In the genomic region with DNA sequence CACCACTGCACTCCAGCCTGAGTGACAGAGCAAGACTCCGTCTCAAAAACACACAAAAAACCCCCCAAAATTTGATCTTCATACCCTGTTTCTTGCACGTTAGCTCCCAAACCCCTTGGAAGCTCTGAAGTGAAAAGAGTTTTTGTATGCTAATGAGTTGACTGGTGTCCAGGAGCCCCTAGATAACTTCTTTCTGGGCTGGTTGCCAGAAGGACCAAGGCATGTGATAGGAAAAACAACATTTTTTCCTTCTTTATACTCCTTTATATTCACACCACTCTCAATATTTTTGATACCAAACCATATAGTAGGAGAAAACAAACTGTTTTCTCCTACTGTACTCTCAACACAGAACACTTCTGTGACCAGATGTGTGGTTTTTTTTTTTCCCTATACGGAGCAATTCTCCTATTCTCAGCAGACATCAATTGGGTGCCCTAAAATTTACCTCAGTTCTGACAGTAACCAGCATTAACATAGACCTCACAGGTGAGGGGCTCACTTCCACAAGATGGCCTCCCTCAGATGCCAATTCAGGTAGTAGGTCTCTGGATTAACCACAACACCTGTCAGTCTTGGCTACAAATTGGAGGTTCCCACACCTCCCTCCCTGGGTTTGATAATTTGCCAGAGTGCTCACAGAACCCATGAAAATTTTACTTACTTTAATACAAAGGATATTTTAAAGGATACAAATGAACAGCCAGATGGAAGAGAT, we compare ENCODE assay signal across 15 cellular contexts. TPM values are rescaled to one million over a fixed set of nuclear protein-coding genes. Genes with fewer than 3 reads are reported as not detected.
A peak's percentile ranks its signal among the peaks of the same experiment; 100 is the strongest.
DNase-seq lines count a peak whose midpoint lies in the region; ATAC-seq and TF ChIP-seq lines count a peak whose summit lies in the region.
"Had no signal": no experiment of that assay in that cellular context is flagged by ENCODE, and none has a peak within 500 bp of the region (broad histone marks: within the 10 kb centered on the region; RNA-seq: fewer than 3 reads in every experiment).

No MANE protein-coding gene starts in this region.

- H3K27ac ChIP-seq in HCT116 (ENCODE audit: low read depth, low read length) = no peak overlapping the region
- no peak overlapping the region for H3K27ac ChIP-seq in SK-N-SH (ENCODE audit: low read depth in 2 of 2, low read length in 1 of 2)
- peak overlapping the region; percentile 40 for H3K27ac ChIP-seq in psoas muscle
- H3K27ac ChIP-seq: left lung, Peyer's patch had no signal

- no peak for ATAC-seq in HCT116
- ATAC-seq in psoas muscle = no peak
- ATAC-seq in activated naive CD8-positive, alpha-beta T cell treated with anti-CD3 and anti-CD28 coated beads, Interleukin-2, amount 50 U/mL, for 24 hours = no peak

- intact Hi-C loops in HCT116 (cut with micrococcal nuclease) (no loop called here), psoas muscle (cut with DNase I) (no loop called here)

- no peaks in the 10 kb centered on the region for H3K36me3 Mint-ChIP-seq in activated naive CD8-positive, alpha-beta T cell treated with anti-CD3 and anti-CD28 coated beads, Interleukin-2, amount 50 U/mL, for 24 hours (ENCODE audit: low read depth)

- H3K27me3 Mint-ChIP-seq in activated naive CD8-positive, alpha-beta T cell treated with anti-CD3 and anti-CD28 coated beads, Interleukin-2, amount 50 U/mL, for 24 hours = no peaks in the 10 kb centered on the region
- H3K27me3 Mint-ChIP-seq: activated T-cell treated with anti-CD3 and anti-CD28 coated beads, Interleukin-2, amount 50 U/mL, for 24 hours had no signal

- H3K9me3 Mint-ChIP-seq in activated naive CD8-positive, alpha-beta T cell treated with anti-CD3 and anti-CD28 coated beads, Interleukin-2, amount 50 U/mL, for 24 hours = no peaks in the 10 kb centered on the region
- H3K9me3 Mint-ChIP-seq: activated T-cell treated with anti-CD3 and anti-CD28 coated beads, Interleukin-2, amount 50 U/mL, for 24 hours had no signal

- RAD21 ChIA-PET in HCT116 (lab: Charles Lee; ENCODE audit: low non-redundant PET in 1 of 2, low total read pairs in 2 of 2, uncharacterized antibody in 2 of 2, unreplicated experiment in 2 of 2) = no interaction called here

- H3K4me3 ChIP-seq in HCT116 (replicated peaks in 1 of 2; ENCODE audit: low read depth in 1 of 2, low read length in 2 of 2) = no peak overlapping the region
- no peak overlapping the region for H3K4me3 ChIP-seq in SK-N-SH (ENCODE audit: low read depth in 2 of 2, low read length in 1 of 2)
- H3K4me3 ChIP-seq in fibroblast of villous mesenchyme (ENCODE audit: low read depth, low read length) = no peak overlapping the region
- no peak overlapping the region for H3K4me3 ChIP-seq in psoas muscle
- H3K4me3 ChIP-seq: left lung, Peyer's patch had no signal

- peaks cover 4% of the 10 kb centered on the region for H3F3A ChIP-seq in SK-N-SH (replicated peaks; ENCODE audit: insufficient read depth)

- TF ChIP-seq RAD21 in HCT116 (IDR thresholded peaks at IDR 0.05; ENCODE audit: low read depth) = no peak
- TF ChIP-seq RAD21 in SK-N-SH (IDR thresholded peaks at IDR 0.05; ENCODE audit: low read length) = no peak

- peaks cover 3% of the 10 kb centered on the region for H3K4me1 Mint-ChIP-seq in activated naive CD8-positive, alpha-beta T cell treated with anti-CD3 and anti-CD28 coated beads, Interleukin-2, amount 50 U/mL, for 24 hours

- no peak overlapping the region for H3K27ac Mint-ChIP-seq in activated naive CD8-positive, alpha-beta T cell treated with anti-CD3 and anti-CD28 coated beads, Interleukin-2, amount 50 U/mL, for 24 hours
- H3K27ac Mint-ChIP-seq: activated T-cell treated with anti-CD3 and anti-CD28 coated beads, Interleukin-2, amount 50 U/mL, for 24 hours had no signal

- no peaks in the 10 kb centered on the region for H3K9me2 ChIP-seq in HCT116 (ENCODE audit: insufficient read depth)
- H3K9me2 ChIP-seq in SK-N-SH = no peaks in the 10 kb centered on the region

- no peak for DNase-seq in HCT116 (ENCODE audit: low read depth, low spot score)
- no peak for DNase-seq in SK-N-SH
- peak; percentile 50 for DNase-seq in fibroblast of villous mesenchyme (ENCODE audit: low read depth)
- no peak for DNase-seq in psoas muscle
- DNase-seq in SHP77 (lab: John Stamatoyannopoulos, UW) = no peak
- no peak for DNase-seq in NCI-H1092 treated with DMSO at 0.1 percent for 48 hours (lab: John Stamatoyannopoulos, UW)
- no peak for DNase-seq in activated naive CD8-positive, alpha-beta T cell treated with anti-CD3 and anti-CD28 coated beads, Interleukin-2, amount 50 U/mL, for 24 hours
- DNase-seq: activated T-cell treated with anti-CD3 and anti-CD28 coated beads, Interleukin-2, amount 50 U/mL, for 24 hours; central memory CD4-positive, alpha-beta T cell; COR-L47; GOT3; left lung; NCI-H2029 treated with DMSO at 0.1 percent for 48 hours; Peyer's patch; stimulated activated CD4-positive, alpha-beta T cell treated with anti-CD3 and anti-CD28 coated beads, Interleukin-4, amount 100 ng/mL, for 4 hours had no signal

- peak overlapping the region; percentile 25; the same call in 1 of the 2 replicates for H3K4me2 ChIP-seq in HCT116 (ENCODE audit: low read length)
- H3K4me2 ChIP-seq in SK-N-SH = peak overlapping the region; percentile 47

- TF ChIP-seq CTCF in HCT116 (IDR thresholded peaks at IDR 0.05 in 2 of 3, conservative IDR thresholded peaks at IDR 0.05 in 1 of 3; ENCODE audit: borderline replicate concordance in 1 of 3, insufficient read depth in 1 of 3, low read depth in 2 of 3, low read length in 2 of 3) = no peak
- no peak for TF ChIP-seq CTCF in SK-N-SH (IDR thresholded peaks at IDR 0.05)
- TF ChIP-seq CTCF in fibroblast of villous mesenchyme (IDR thresholded peaks at IDR 0.05; ENCODE audit: insufficient read depth, low read depth, low read length) = no peak
- no peak for TF ChIP-seq CTCF in psoas muscle (IDR thresholded peaks at IDR 0.05)

- no peak for TF ChIP-seq EP300 in SK-N-SH (IDR thresholded peaks at IDR 0.05; ENCODE audit: borderline replicate concordance in 1 of 2, low read depth in 1 of 2, low read length in 1 of 2)

- no peak for TF ChIP-seq POLR2A in HCT116 (IDR thresholded peaks at IDR 0.05; ENCODE audit: borderline replicate concordance, extremely low read depth, insufficient read depth, insufficient read length)

- 50% methylated on average over 3 of the region's 3 CpGs for WGBS in SK-N-SH (ENCODE audit: low lambda C conversion rate)
- 32 to 45% (median 39%) methylated on average over 3 of the region's 3 CpGs for WGBS in psoas muscle, 3 donors

- no TSS peak for BruUV-seq in HCT116 (replicated peaks; lab: Mats Ljungman, UMichigan)

- H2AFZ ChIP-seq in HCT116 (ENCODE audit: low read depth, low read length, poor library complexity, severe bottlenecking) = no peak overlapping the region
- no peak overlapping the region for H2AFZ ChIP-seq in SK-N-SH (ENCODE audit: low read depth)

- H3K4me1 ChIP-seq in HCT116 (ENCODE audit: control insufficient read depth in 1 of 2, insufficient read depth in 2 of 2, low read length in 2 of 2) = peaks cover 11 to 28% of the 10 kb centered on the region in 2 experiments; a peak in 3 of 4 replicates
- peaks cover 3 to 11% of the 10 kb centered on the region in 2 experiments; a peak in 2 of 4 replicates for H3K4me1 ChIP-seq in SK-N-SH (ENCODE audit: control insufficient read depth in 1 of 2, insufficient read depth in 2 of 2, low read depth in 1 of 2, low read length in 1 of 2)
- peaks cover 33% of the 10 kb centered on the region for H3K4me1 ChIP-seq in psoas muscle

- H3K79me2 ChIP-seq in HCT116 (ENCODE audit: insufficient read depth, low read length) = no peaks in the 10 kb centered on the region
- peaks cover 69% of the 10 kb centered on the region for H3K79me2 ChIP-seq in SK-N-SH (ENCODE audit: insufficient read depth)

- CTCF ChIA-PET in HCT116 (lab: Charles Lee) (no interaction called here), SK-N-SH (lab: Yijun Ruan, JAX) (interaction anchor here (1.5 kb wide), 1 partner anchor 64 kb away, joined by 4 read pairs; no protein-coding TSS in a partner anchor)

- no peak overlapping the region for H3K4me3 Mint-ChIP-seq in activated naive CD8-positive, alpha-beta T cell treated with anti-CD3 and anti-CD28 coated beads, Interleukin-2, amount 50 U/mL, for 24 hours
- H3K4me3 Mint-ChIP-seq: activated T-cell treated with anti-CD3 and anti-CD28 coated beads, Interleukin-2, amount 50 U/mL, for 24 hours had no signal

- POLR2A ChIA-PET in HCT116 (lab: Charles Lee) = no interaction called here
- POLR2A ChIA-PET in SK-N-SH (lab: Yijun Ruan, JAX) = interaction anchor here (1.0 kb wide), 1 partner anchor 30 kb away, joined by 3 read pairs; no protein-coding TSS in a partner anchor

- H3K36me3 ChIP-seq in HCT116 (ENCODE audit: control insufficient read depth in 1 of 2, insufficient read depth in 2 of 2, low read length in 2 of 2) = no peaks in the 10 kb centered on the region
- peaks cover 0 to 5% of the 10 kb centered on the region in 2 experiments for H3K36me3 ChIP-seq in SK-N-SH (replicated peaks in 1 of 2; ENCODE audit: control insufficient read depth in 1 of 2, insufficient read depth in 2 of 2, low read length in 1 of 2)
- H3K36me3 ChIP-seq in psoas muscle (ENCODE audit: insufficient read depth in 1 of 2, low read depth in 1 of 2) = peaks cover 0 to 5% of the 10 kb centered on the region in 2 donors
- H3K36me3 ChIP-seq: Peyer's patch had no signal

- H3K9me3 ChIP-seq in HCT116 (ENCODE audit: control insufficient read depth in 1 of 2, insufficient read depth in 1 of 2, low read depth in 1 of 2, low read length in 2 of 2) (no peaks in the 10 kb centered on the region), SK-N-SH (no peaks in the 10 kb centered on the region), psoas muscle (no peaks in the 10 kb centered on the region)
- H3K9me3 ChIP-seq: left lung, Peyer's patch had no signal

- no peak overlapping the region for H3K9ac ChIP-seq in HCT116 (ENCODE audit: low read length)
- no peak overlapping the region for H3K9ac ChIP-seq in SK-N-SH

- H4K20me1 ChIP-seq in HCT116 (ENCODE audit: insufficient read depth) (no peaks in the 10 kb centered on the region; the same call in 1 of the 2 replicates), SK-N-SH (ENCODE audit: insufficient read depth) (peaks cover 6% of the 10 kb centered on the region; the same call in 1 of the 2 replicates)

- H3K27me3 ChIP-seq in HCT116 (ENCODE audit: insufficient read depth, low read length) (no peaks in the 10 kb centered on the region), SK-N-SH (ENCODE audit: insufficient read depth) (no peaks in the 10 kb centered on the region), psoas muscle (ENCODE audit: insufficient read depth in 3 of 3, low read length in 2 of 3) (no peaks in the 10 kb centered on the region)
- H3K27me3 ChIP-seq: left lung, Peyer's patch had no signal

RNA-seq across cellular contexts. Expression of gene ZYG11B, which starts 25.5 kb away (rescaled TPM):
- total RNA-seq in HCT116 (2021; ENCODE audit: unreplicated experiment) = 20.7 TPM
- polyA plus RNA-seq in HCT116 (2012) = 4.1 and 4.6 TPM in 2 replicates
- polyA plus RNA-seq in SK-N-SH (2012; rRNA removed) = 5.8 and 8.6 TPM in 2 replicates
- 7.0 and 7.7 TPM in 2 replicates for polyA plus RNA-seq in SK-N-SH (2012; cell fraction: cytosol; rRNA removed)
- polyA plus RNA-seq in SK-N-SH (2012; cell fraction: nucleus; rRNA removed) = 3.3 and 5.9 TPM in 2 replicates
- 46.1 and 65.6 TPM in 2 replicates for total RNA-seq in fibroblast of villous mesenchyme
- total RNA-seq in psoas muscle = 100 to 1,000 TPM in 2 of 4 donors, 10 to 100 TPM in 2; 72.0 to 152 (median 97.1) TPM
- 10 to 100 TPM; 11.4 to 91.0 (median 24.4) TPM for polyA plus RNA-seq in psoas muscle

RNA-seq across cellular contexts. Expression of gene COA7, which starts 53.6 kb away (rescaled TPM):
- total RNA-seq in HCT116 (2021; ENCODE audit: unreplicated experiment) = 43.6 TPM
- 19.1 and 19.5 TPM in 2 replicates for polyA plus RNA-seq in HCT116 (2012)
- 9.0 and 13.7 TPM in 2 replicates for polyA plus RNA-seq in SK-N-SH (2012; rRNA removed)
- polyA plus RNA-seq in SK-N-SH (2012; cell fraction: cytosol; rRNA removed) = 9.9 and 11.0 TPM in 2 replicates
- polyA plus RNA-seq in SK-N-SH (2012; cell fraction: nucleus; rRNA removed) = 4.0 and 5.6 TPM in 2 replicates
- 11.3 and 17.3 TPM in 2 replicates for total RNA-seq in fibroblast of villous mesenchyme
- total RNA-seq in psoas muscle = 10 to 100 TPM; 25.2 to 48.8 (median 38.7) TPM
- polyA plus RNA-seq in psoas muscle = 10 to 100 TPM; 27.4 to 41.8 (median 30.5) TPM
